ENCODE assay signal across 18 cellular contexts in the genomic region with DNA sequence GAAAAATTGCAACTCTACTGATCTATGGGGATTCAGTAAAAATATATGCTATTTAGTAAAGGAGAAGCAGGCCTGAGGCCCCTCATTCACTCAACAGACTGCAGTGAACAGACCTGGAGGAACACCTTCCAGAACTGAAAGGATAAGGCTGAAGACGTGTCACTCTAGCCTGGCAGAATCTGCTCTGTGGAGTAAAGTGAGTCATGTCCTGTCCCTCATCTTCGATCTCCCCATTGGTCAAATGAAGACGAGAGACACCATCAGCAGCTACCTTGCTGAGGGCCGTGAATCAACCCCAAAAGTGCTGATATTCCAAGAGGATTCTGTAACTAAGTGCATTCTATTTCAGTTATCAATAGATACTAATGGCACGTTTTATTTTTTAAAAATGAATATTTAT.
DNase-seq lines count a peak whose midpoint lies in the region; ATAC-seq and TF ChIP-seq lines count a peak whose summit lies in the region.
"Had no signal": no experiment of that assay in that cellular context is flagged by ENCODE, and none has a peak within 500 bp of the region (broad histone marks: within the 10 kb centered on the region; RNA-seq: fewer than 3 reads in every experiment).

No MANE protein-coding gene starts in this region.

- no peak overlapping the region for H3K27ac Mint-ChIP-seq in CD8-positive, alpha-beta T cell
- H3K27ac Mint-ChIP-seq: B cell; CD4-positive, CD25-positive, alpha-beta regulatory T cell; CD8-positive, alpha-beta memory T cell; GM23338; HFFc6 had no signal

- in situ Hi-C loops in brain microvascular endothelial cell (cut with HindIII; ENCODE audit: low pct_ligation_motif_present, low sequenced_read_pairs), result no loop called here

- no peaks in the 10 kb centered on the region for H3K27me3 Mint-ChIP-seq in CD8-positive, alpha-beta T cell (ENCODE audit: low read depth)
- H3K27me3 Mint-ChIP-seq: CD4-positive, CD25-positive, alpha-beta regulatory T cell; CD8-positive, alpha-beta memory T cell had no signal

- H3K14ac ChIP-seq in trophoblast cell (ENCODE audit: low read length), result no peak overlapping the region

- H2BK120ac ChIP-seq in trophoblast cell (ENCODE audit: insufficient read depth, low read length, poor library complexity), result no peak overlapping the region

- no peaks in the 10 kb centered on the region for H3K36me3 Mint-ChIP-seq in CD8-positive, alpha-beta T cell
- H3K36me3 Mint-ChIP-seq: CD4-positive, CD25-positive, alpha-beta regulatory T cell; CD8-positive, alpha-beta memory T cell had no signal

- no peak for TF ChIP-seq CTCF in CD8-positive, alpha-beta T cell (IDR thresholded peaks at IDR 0.05)
- no peak for TF ChIP-seq CTCF in brain microvascular endothelial cell (IDR thresholded peaks at IDR 0.05; ENCODE audit: low read depth, low read length, missing control alignments)

- H3K4me3 ChIP-seq in trophoblast cell (ENCODE audit: low read depth, low read length) (no peak overlapping the region), brain microvascular endothelial cell (ENCODE audit: low read depth, low read length) (no peak overlapping the region)
- no peak overlapping the region for H3K4me3 ChIP-seq in CD8-positive, alpha-beta T cell (ENCODE audit: low read depth, low read length)
- H3K4me3 ChIP-seq: BLaER1, GM23338, HAP-1 had no signal

- POLR2A ChIA-PET in CD8-positive, alpha-beta T cell (lab: Charles Lee), result no interaction called here

- H3K4me2 ChIP-seq in trophoblast cell (ENCODE audit: low read length), result no peak overlapping the region
- H3K4me2 ChIP-seq: BLaER1, GM23338 had no signal

- no peaks in the 10 kb centered on the region for H3K4me1 ChIP-seq in trophoblast cell (ENCODE audit: control insufficient read depth in 1 of 2, insufficient read depth in 2 of 2, low read length in 2 of 2)
- no peaks in the 10 kb centered on the region for H3K4me1 ChIP-seq in CD8-positive, alpha-beta T cell (ENCODE audit: insufficient read depth, low read length)
- H3K4me1 ChIP-seq: BLaER1, HAP-1 had no signal

- H3K79me2 ChIP-seq in trophoblast cell (ENCODE audit: control insufficient read depth, insufficient read depth, low read length, poor library complexity), result no peaks in the 10 kb centered on the region

- H4K8ac ChIP-seq in trophoblast cell (ENCODE audit: low read depth, low read length), result no peak overlapping the region

- ATAC-seq in CD8-positive, alpha-beta T cell, result no peak
- ATAC-seq: GM23338 had no signal

- H3K36me3 ChIP-seq in trophoblast cell (ENCODE audit: control insufficient read depth in 1 of 2, insufficient read depth in 2 of 2, low read length in 2 of 2) (no peaks in the 10 kb centered on the region), brain microvascular endothelial cell (replicated peaks) (no peaks in the 10 kb centered on the region)
- H3K36me3 ChIP-seq in CD8-positive, alpha-beta T cell (ENCODE audit: insufficient read depth, low read length), result no peaks in the 10 kb centered on the region
- H3K36me3 ChIP-seq: BLaER1, HAP-1 had no signal

- no peak overlapping the region for H2AFZ ChIP-seq in trophoblast cell (ENCODE audit: insufficient read depth, low read length, poor library complexity)
- H2AFZ ChIP-seq: GM23338 had no signal

- CTCF ChIA-PET in CD8-positive, alpha-beta T cell (lab: Charles Lee), result no interaction called here

- no peak overlapping the region for H4K91ac ChIP-seq in trophoblast cell (ENCODE audit: low read depth, low read length)

- no peak overlapping the region for H2AK5ac ChIP-seq in trophoblast cell (ENCODE audit: low read length)

- no CpG with 5 or more reads among the region's 5 CpGs for WGBS in trophoblast cell (ENCODE audit: extremely low coverage, insufficient coverage, insufficient read length)

- no peak overlapping the region for H3K18ac ChIP-seq in trophoblast cell (ENCODE audit: low read length)

- no peak overlapping the region for H3K23ac ChIP-seq in trophoblast cell (ENCODE audit: low read length)

- intact Hi-C loops in CD8-positive, alpha-beta T cell (cut with DNase I, micrococcal nuclease), result no loop called here

- DNase-seq in NCI-H82 (lab: John Stamatoyannopoulos, UW) (peak; percentile 35), NCI-H82 treated with DMSO at 0.1 percent for 48 hours (lab: John Stamatoyannopoulos, UW; ENCODE audit: unreplicated experiment) (no peak), Daoy (ENCODE audit: low read depth) (peak; percentile 7), HT1080 (ENCODE audit: low read depth) (peak; percentile 62), trophoblast cell (no peak), brain microvascular endothelial cell (no peak)
- DNase-seq in CD8-positive, alpha-beta T cell, result no peak
- DNase-seq: CD4-positive, CD25-positive, alpha-beta regulatory T cell; CD8-positive, alpha-beta memory T cell; DMS 273 treated with DMSO at 0.1 percent for 48 hours; DMS79; HFFc6 had no signal

- no peak overlapping the region for H3K9ac ChIP-seq in trophoblast cell (ENCODE audit: low read length)
- H3K9ac ChIP-seq: BLaER1 had no signal

- H3K79me1 ChIP-seq in trophoblast cell (ENCODE audit: low read length), result no peaks in the 10 kb centered on the region

- H4K12ac ChIP-seq in trophoblast cell (ENCODE audit: low read depth, low read length), result no peak overlapping the region

- no peaks in the 10 kb centered on the region for H3K9me3 Mint-ChIP-seq in CD8-positive, alpha-beta T cell
- H3K9me3 Mint-ChIP-seq: GM23338 had no signal

- H3K4me1 Mint-ChIP-seq in CD8-positive, alpha-beta T cell (ENCODE audit: low read depth), result no peaks in the 10 kb centered on the region
- H3K4me1 Mint-ChIP-seq: B cell; CD4-positive, CD25-positive, alpha-beta regulatory T cell; CD8-positive, alpha-beta memory T cell had no signal

- no peaks in the 10 kb centered on the region for H3K27me3 ChIP-seq in trophoblast cell (ENCODE audit: insufficient read depth, low read length)
- H3K27me3 ChIP-seq in CD8-positive, alpha-beta T cell (ENCODE audit: insufficient read depth, low read length), result no peaks in the 10 kb centered on the region
- H3K27me3 ChIP-seq in brain microvascular endothelial cell (replicated peaks), result no peaks in the 10 kb centered on the region
- H3K27me3 ChIP-seq: BLaER1 had no signal

- H3K27ac ChIP-seq in trophoblast cell (ENCODE audit: low read depth, low read length) (no peak overlapping the region), brain microvascular endothelial cell (no peak overlapping the region)
- H3K27ac ChIP-seq in CD8-positive, alpha-beta T cell (ENCODE audit: low read depth, low read length), result no peak overlapping the region
- H3K27ac ChIP-seq: 22Rv1, BLaER1, C4-2B had no signal

- H3K4me3 Mint-ChIP-seq in CD8-positive, alpha-beta T cell, result no peak overlapping the region
- H3K4me3 Mint-ChIP-seq: B cell; CD4-positive, CD25-positive, alpha-beta regulatory T cell; CD8-positive, alpha-beta memory T cell; GM23338; HFFc6 had no signal

- H2BK5ac ChIP-seq in trophoblast cell (ENCODE audit: low read depth, low read length, poor library complexity), result no peak overlapping the region

- H3K4ac ChIP-seq in trophoblast cell (ENCODE audit: low read depth, low read length), result no peak overlapping the region

- H3K9me3 ChIP-seq in trophoblast cell (ENCODE audit: insufficient read depth, low read depth, low read length), result no peaks in the 10 kb centered on the region
- H3K9me3 ChIP-seq in CD8-positive, alpha-beta T cell (ENCODE audit: low read length), result no peaks in the 10 kb centered on the region
- H3K9me3 ChIP-seq: BLaER1, HAP-1 had no signal

- peak overlapping the region; percentile 67 for H2BK12ac ChIP-seq in trophoblast cell (ENCODE audit: low read length)

Comparison
In these comparisons a context has a peak if more than half of its experiments do, and no peak if none do; other contexts are left out.
1. DNase-seq: peak in NCI-H82 (single experiment), Daoy (single experiment) and HT1080 (single experiment); none in NCI-H82 treated with DMSO at 0.1 percent for 48 hours (single experiment), trophoblast cell (0 of 2), CD8-positive, alpha-beta T cell (0 of 7) and brain microvascular endothelial cell (single experiment).